ENCODE assay signal across 29 cellular contexts in the genomic region with DNA sequence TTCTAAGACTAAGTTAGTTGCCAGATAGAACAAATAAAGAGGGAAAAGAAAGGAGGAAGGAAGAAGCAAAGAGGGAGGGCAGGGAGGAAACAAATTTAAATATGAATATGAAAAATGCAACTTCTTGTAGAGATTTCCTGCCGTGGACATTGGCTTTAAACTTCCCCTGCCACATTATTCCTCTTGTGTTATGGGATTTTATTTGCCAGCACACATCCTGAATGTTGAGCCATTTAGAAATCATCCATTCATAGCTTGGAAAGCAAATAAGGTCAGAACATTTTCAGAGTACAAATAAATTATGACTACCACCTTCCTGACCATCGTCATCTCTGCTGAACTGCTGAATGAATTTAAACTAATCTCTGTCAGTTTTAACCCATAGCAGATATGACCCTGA.
"Had no signal": no experiment of that assay in that cellular context is flagged by ENCODE, and none has a peak within 500 bp of the region (broad histone marks: within the 10 kb centered on the region; RNA-seq: fewer than 3 reads in every experiment).

No MANE protein-coding gene starts in this region.

- H3K27me3 Mint-ChIP-seq: activated CD4-positive, alpha-beta memory T cell treated with anti-CD3 and anti-CD28 coated beads, Interleukin-2, amount 10 ng/mL, durations not matched to agents 7 days and 5 days; activated CD4-positive, alpha-beta T cell treated with anti-CD3 and anti-CD28 coated beads, Interleukin-2, amount 10 ng/mL, durations not matched to agents 24 days and 14 days; activated naive CD8-positive, alpha-beta T cell treated with anti-CD3 and anti-CD28 coated beads, Interleukin-2, amount 50 U/mL, for 24 hours; activated T-helper 17 cell treated with anti-CD3 and anti-CD28 coated beads, Interleukin-2, amount 50 U/mL, for 72 hours; central memory CD8-positive, alpha-beta T cell; stimulated activated naive CD8-positive, alpha-beta T cell treated with anti-CD3 and anti-CD28 coated beads, Interleukin-15, Interleukin-2, amounts not matched to agents 100 ng/mL and 50 ng/mL, for 24 hours had no signal

- ATAC-seq: activated naive CD8-positive, alpha-beta T cell treated with anti-CD3 and anti-CD28 coated beads, Interleukin-2, amount 50 U/mL, for 24 hours; activated T-cell treated with anti-CD3 and anti-CD28 coated beads, Interleukin-2, amount 50 U/mL, for 4 hours; activated T-helper 17 cell treated with anti-CD3 and anti-CD28 coated beads, Interleukin-2, amount 50 U/mL, for 72 hours; gastrocnemius medialis; natural killer cell; sciatic nerve; stimulated activated effector memory CD8-positive, alpha-beta T cell treated with anti-CD3 and anti-CD28 coated beads, Interleukin-12 subunit alpha, Interleukin-12 subunit beta, amount 100 ng/mL, for 72 hours had no signal

- H3K27me3 ChIP-seq: gastrocnemius medialis, neutrophil, upper lobe of left lung, vagina had no signal

- H3K36me3 ChIP-seq: gastrocnemius medialis, neutrophil, thoracic aorta, upper lobe of left lung, vagina had no signal

- H3K27ac Mint-ChIP-seq: activated CD4-positive, alpha-beta memory T cell treated with anti-CD3 and anti-CD28 coated beads, Interleukin-2, amount 10 ng/mL, durations not matched to agents 7 days and 5 days; activated CD4-positive, alpha-beta T cell treated with anti-CD3 and anti-CD28 coated beads, Interleukin-2, amount 10 ng/mL, durations not matched to agents 24 days and 14 days; activated naive CD8-positive, alpha-beta T cell treated with anti-CD3 and anti-CD28 coated beads, Interleukin-2, amount 50 U/mL, for 24 hours; activated T-helper 17 cell treated with anti-CD3 and anti-CD28 coated beads, Interleukin-2, amount 50 U/mL, for 72 hours; immature natural killer cell; natural killer cell; stimulated activated effector memory CD8-positive, alpha-beta T cell treated with anti-CD3 and anti-CD28 coated beads, Interleukin-12 subunit alpha, Interleukin-12 subunit beta, amount 100 ng/mL, for 72 hours; stimulated activated naive CD8-positive, alpha-beta T cell treated with anti-CD3 and anti-CD28 coated beads, Interleukin-15, Interleukin-2, amounts not matched to agents 100 ng/mL and 50 ng/mL, for 24 hours had no signal

- H3K4me3 ChIP-seq: gastrocnemius medialis, thoracic aorta, upper lobe of left lung, vagina had no signal

- H3K36me3 Mint-ChIP-seq: immature natural killer cell; natural killer cell; stimulated activated effector memory CD8-positive, alpha-beta T cell treated with anti-CD3 and anti-CD28 coated beads, Interleukin-12 subunit alpha, Interleukin-12 subunit beta, amount 100 ng/mL, for 72 hours had no signal

- H3K9me3 ChIP-seq: gastrocnemius medialis, neutrophil, thoracic aorta, upper lobe of left lung, vagina had no signal

- H3K27ac ChIP-seq: gastrocnemius medialis, neutrophil, thoracic aorta, upper lobe of left lung, vagina had no signal

- H3K4me1 ChIP-seq: gastrocnemius medialis, upper lobe of left lung, vagina had no signal

- H3K4me1 Mint-ChIP-seq: activated CD4-positive, alpha-beta memory T cell treated with anti-CD3 and anti-CD28 coated beads, Interleukin-2, amount 10 ng/mL, durations not matched to agents 7 days and 5 days; activated CD4-positive, alpha-beta T cell treated with anti-CD3 and anti-CD28 coated beads, Interleukin-2, amount 10 ng/mL, durations not matched to agents 24 days and 14 days; activated naive CD8-positive, alpha-beta T cell treated with anti-CD3 and anti-CD28 coated beads, Interleukin-2, amount 50 U/mL, for 24 hours; activated T-helper 17 cell treated with anti-CD3 and anti-CD28 coated beads, Interleukin-2, amount 50 U/mL, for 72 hours; central memory CD8-positive, alpha-beta T cell; immature natural killer cell; natural killer cell; stimulated activated effector memory CD8-positive, alpha-beta T cell treated with anti-CD3 and anti-CD28 coated beads, Interleukin-12 subunit alpha, Interleukin-12 subunit beta, amount 100 ng/mL, for 72 hours had no signal

- H3K4me3 Mint-ChIP-seq: activated CD4-positive, alpha-beta memory T cell treated with anti-CD3 and anti-CD28 coated beads, Interleukin-2, amount 10 ng/mL, durations not matched to agents 7 days and 5 days; activated CD4-positive, alpha-beta T cell treated with anti-CD3 and anti-CD28 coated beads, Interleukin-2, amount 10 ng/mL, durations not matched to agents 24 days and 14 days; activated naive CD8-positive, alpha-beta T cell treated with anti-CD3 and anti-CD28 coated beads, Interleukin-2, amount 50 U/mL, for 24 hours; activated T-cell treated with anti-CD3 and anti-CD28 coated beads, Interleukin-2, amount 50 U/mL, for 4 hours; activated T-helper 17 cell treated with anti-CD3 and anti-CD28 coated beads, Interleukin-2, amount 50 U/mL, for 72 hours; central memory CD8-positive, alpha-beta T cell; immature natural killer cell; natural killer cell; stimulated activated effector memory CD8-positive, alpha-beta T cell treated with anti-CD3 and anti-CD28 coated beads, Interleukin-12 subunit alpha, Interleukin-12 subunit beta, amount 100 ng/mL, for 72 hours; stimulated activated naive CD8-positive, alpha-beta T cell treated with anti-CD3 and anti-CD28 coated beads, Interleukin-15, Interleukin-2, amounts not matched to agents 100 ng/mL and 50 ng/mL, for 24 hours had no signal

- H3K9me3 Mint-ChIP-seq: activated CD4-positive, alpha-beta T cell treated with anti-CD3 and anti-CD28 coated beads, Interleukin-2, amount 10 ng/mL, durations not matched to agents 24 days and 14 days; activated naive CD8-positive, alpha-beta T cell treated with anti-CD3 and anti-CD28 coated beads, Interleukin-2, amount 50 U/mL, for 24 hours; activated T-cell treated with anti-CD3 and anti-CD28 coated beads, Interleukin-2, amount 50 U/mL, for 4 hours; activated T-helper 17 cell treated with anti-CD3 and anti-CD28 coated beads, Interleukin-2, amount 50 U/mL, for 72 hours had no signal

- DNase-seq: activated CD4-positive, alpha-beta memory T cell treated with anti-CD3 and anti-CD28 coated beads, Interleukin-2, amount 10 ng/mL, durations not matched to agents 7 days and 5 days; activated CD4-positive, alpha-beta T cell treated with anti-CD3 and anti-CD28 coated beads, Interleukin-2, amount 10 ng/mL, durations not matched to agents 24 days and 14 days; activated CD4-positive, CD25-positive, alpha-beta regulatory T cell treated with anti-CD3 and anti-CD28 coated beads, Interleukin-2, amount 50 U/mL, for 72 hours; activated CD8-positive, alpha-beta memory T cell treated with anti-CD3 and anti-CD28 coated beads, Interleukin-2, amount 50 U/mL, for 48 hours; activated gamma-delta T cell treated with Interleukin-2 at 50 U/mL for 16 hours; activated naive CD4-positive, alpha-beta T cell treated with anti-CD3 and anti-CD28 coated beads, Interleukin-2, amount 50 U/mL, for 16 hours; activated naive CD8-positive, alpha-beta T cell treated with anti-CD3 and anti-CD28 coated beads, Interleukin-2, amount 50 U/mL, for 24 hours; activated T-cell treated with anti-CD3 and anti-CD28 coated beads, Interleukin-2, amount 50 U/mL, for 4 hours; anterior cingulate cortex; dermis blood vessel endothelial cell; effector CD4-positive, alpha-beta T cell; gastrocnemius medialis; glutamatergic neuron; hippocampal formation; immature natural killer cell; kidney; natural killer cell; retina; small intestine; stimulated activated CD4-positive, alpha-beta T cell treated with anti-CD3 and anti-CD28 coated beads, Interleukin-4, amount 100 ng/mL, for 24 hours; upper lobe of left lung had no signal
